In genomic region chr7:143882020-143882610, GRCh38 we compare ENCODE assay signal across 9 cellular contexts. TPM values are rescaled to one million over a fixed set of nuclear protein-coding genes. Genes with fewer than 3 reads are reported as not detected.
DNase-seq lines count a peak whose midpoint lies in the region; ATAC-seq, FAIRE-seq and TF ChIP-seq lines count a peak whose summit lies in the region.
"Had no signal": no experiment of that assay in that cellular context is flagged by ENCODE, and none has a peak within 500 bp of the region (broad histone marks: within the 10 kb centered on the region; RNA-seq: fewer than 3 reads in every experiment).

No MANE protein-coding gene starts in this region.

- H3K9me3 Mint-ChIP-seq in MCF 10A (ENCODE audit: unreplicated experiment) (no peaks in the 10 kb centered on the region), chondrocyte (ENCODE audit: low read depth) (no peaks in the 10 kb centered on the region)

- DNase-seq in breast epithelium (ENCODE audit: low spot score in 2 of 2) (no peak), MCF 10A (ENCODE audit: unreplicated experiment) (no peak), chondrocyte (ENCODE audit: low spot score) (no peak), kidney (peak; percentile 80)

- H3K27ac Mint-ChIP-seq in MCF 10A (ENCODE audit: low read depth, unreplicated experiment), result no peak overlapping the region
- peak overlapping the region; percentile 90 for H3K27ac Mint-ChIP-seq in chondrocyte (ENCODE audit: unreplicated experiment)

- H3K9ac ChIP-seq in kidney (ENCODE audit: low read length in 2 of 2), result peak overlapping the region in 1 of 2 donors; percentile 52

- intact Hi-C loops in breast epithelium (cut with DNase I; ENCODE audit: low total_unique reads), result no loop called here
- intact Hi-C loops in MCF 10A (cut with micrococcal nuclease), result no loop called here
- intact Hi-C loops in kidney (cut with DNase I), result no loop called here

- no peaks in the 10 kb centered on the region for H3K27me3 Mint-ChIP-seq in MCF 10A (ENCODE audit: insufficient read depth, unreplicated experiment)
- no peaks in the 10 kb centered on the region for H3K27me3 Mint-ChIP-seq in chondrocyte (ENCODE audit: low read depth)

- H3K4me1 ChIP-seq in breast epithelium, result no peaks in the 10 kb centered on the region
- H3K4me1 ChIP-seq in kidney (ENCODE audit: control insufficient read depth in 1 of 2, insufficient read depth in 1 of 2, low read depth in 1 of 2, low read length in 2 of 2), result peaks cover 0 to 3% of the 10 kb centered on the region in 2 donors

- H3K36me3 ChIP-seq in breast epithelium (no peaks in the 10 kb centered on the region), kidney (ENCODE audit: control insufficient read depth in 1 of 2, insufficient read depth in 2 of 2, low read length in 2 of 2) (no peaks in the 10 kb centered on the region)

- H3K4me3 Mint-ChIP-seq in MCF 10A (ENCODE audit: unreplicated experiment) (no peak overlapping the region), chondrocyte (ENCODE audit: unreplicated experiment) (peak overlapping the region; percentile 89)

- no TSS peak for BruUV-seq in MCF 10A (replicated peaks; lab: Mats Ljungman, UMichigan)

- no peak for TF ChIP-seq CTCF in breast epithelium (IDR thresholded peaks at IDR 0.05)
- no peak for TF ChIP-seq CTCF in MCF 10A (IDR thresholded peaks at IDR 0.05; ENCODE audit: unreplicated experiment)
- no peak for TF ChIP-seq CTCF in chondrocyte (IDR thresholded peaks at IDR 0.05)
- TF ChIP-seq CTCF in kidney (IDR thresholded peaks at IDR 0.05; ENCODE audit: borderline replicate concordance, extremely low read depth, insufficient read depth), result no peak

- POLR2A ChIA-PET in MCF 10A (lab: Yijun Ruan, JAX), result no interaction called here

- no peaks in the 10 kb centered on the region for H3K4me1 Mint-ChIP-seq in MCF 10A (ENCODE audit: insufficient read depth, unreplicated experiment)
- peaks cover 63% of the 10 kb centered on the region for H3K4me1 Mint-ChIP-seq in chondrocyte (ENCODE audit: low read depth)

- TF ChIP-seq POLR2A in breast epithelium (IDR thresholded peaks at IDR 0.05), result no peak

- no peak for FAIRE-seq in kidney (lab: Jason Lieb, UNC)
- FAIRE-seq: TTC549 had no signal

- H3K4me3 ChIP-seq in breast epithelium (peak overlapping the region; percentile 62 to 90 (median 69)), kidney (ENCODE audit: low read length in 2 of 2) (peak overlapping the region; percentile 73 to 76), skin epidermis (peak overlapping the region; percentile 27 to 62 (median 39))

- CTCF ChIA-PET in MCF 10A (lab: Yijun Ruan, JAX), result no interaction called here

- no peaks in the 10 kb centered on the region for H3K27me3 ChIP-seq in breast epithelium

- peaks cover 15% of the 10 kb centered on the region for H3K36me3 Mint-ChIP-seq in MCF 10A (ENCODE audit: insufficient read depth, unreplicated experiment)
- H3K36me3 Mint-ChIP-seq in chondrocyte (ENCODE audit: low read depth), result peaks cover 7% of the 10 kb centered on the region

- ATAC-seq in GM21515 (IDR thresholded peaks at IDR 0.05; ENCODE audit: unreplicated experiment) (no peak), HG03196 (IDR thresholded peaks at IDR 0.05; ENCODE audit: unreplicated experiment) (no peak), GM21529 (IDR thresholded peaks at IDR 0.05; ENCODE audit: unreplicated experiment) (no peak)

- no peaks in the 10 kb centered on the region for H3K9me3 ChIP-seq in breast epithelium
- H3K9me3 ChIP-seq in kidney (ENCODE audit: control insufficient read depth in 1 of 2, low read length in 2 of 2), result no peaks in the 10 kb centered on the region

- peak overlapping the region; percentile 71 to 91 for H3K27ac ChIP-seq in breast epithelium
- peak overlapping the region; percentile 35 to 44 for H3K27ac ChIP-seq in kidney (ENCODE audit: low read depth in 2 of 2, low read length in 2 of 2)
- H3K27ac ChIP-seq in skin epidermis, result peak overlapping the region in 13 of 21 experiments; percentile 3 to 83 (median 47)

RNA-seq across cellular contexts. Expression of gene TCAF1, which starts 19.9 kb away (rescaled TPM):
- total RNA-seq in breast epithelium (10 to 100 TPM; 44.5 to 51.4 (median 49.8) TPM), MCF 10A (2022) (22.7 and 27.2 TPM in 2 replicates), chondrocyte (106 to 127 TPM (median 109 TPM) in 3 replicates), kidney (37.2 TPM)
- 12.2 TPM for polyA plus RNA-seq in kidney (ENCODE audit: insufficient read depth, low read depth, low replicate concordance)

RNA-seq across cellular contexts. Expression of gene OR2F2, which starts 52.9 kb away (rescaled TPM):
- total RNA-seq in breast epithelium (not detected), MCF 10A (2022) (not detected in 2 replicates), chondrocyte (not detected in 3 replicates), kidney (not detected)
- polyA plus RNA-seq in kidney (ENCODE audit: insufficient read depth, low read depth, low replicate concordance), result not detected
